Comparison of ENCODE assay signal across 9 cellular contexts in the genomic region with DNA sequence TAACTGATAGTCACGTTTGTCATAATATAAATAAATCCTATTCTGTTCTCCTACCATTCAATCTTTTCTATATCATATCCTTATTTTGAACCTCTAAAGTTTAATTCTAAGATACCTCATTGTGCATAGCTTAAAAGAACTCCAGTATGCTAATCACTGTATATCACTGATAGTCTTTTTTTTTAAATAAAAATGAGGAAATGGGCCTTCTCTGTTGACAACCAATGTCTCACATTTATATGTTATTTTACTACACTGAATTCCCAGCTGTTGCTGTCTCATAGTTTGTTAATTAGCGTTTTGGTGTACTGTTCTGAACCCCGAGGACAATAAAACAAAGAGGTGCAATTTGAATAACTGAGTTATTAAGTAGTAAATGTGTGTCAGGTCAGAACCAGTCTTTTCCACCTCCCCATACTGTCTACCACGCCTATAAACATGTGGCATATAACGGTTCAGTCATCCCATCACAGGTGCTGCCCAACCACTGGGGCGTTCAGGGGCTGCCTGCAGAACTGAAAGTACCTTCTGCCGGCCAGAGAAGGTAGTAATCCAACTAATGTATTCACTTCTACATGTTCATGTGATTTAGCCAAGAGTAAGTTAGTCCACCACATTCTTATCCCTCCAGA. TPM values are rescaled to one million over a fixed set of nuclear protein-coding genes. Genes with fewer than 3 reads are reported as not detected.
DNase-seq lines count a peak whose midpoint lies in the region; ATAC-seq lines count a peak whose summit lies in the region.
"Had no signal": no experiment of that assay in that cellular context is flagged by ENCODE, and none has a peak within 500 bp of the region (broad histone marks: within the 10 kb centered on the region; RNA-seq: fewer than 3 reads in every experiment).

No MANE protein-coding gene starts in this region.

- H3K27me3 Mint-ChIP-seq in activated T-cell treated with anti-CD3 and anti-CD28 coated beads, Interleukin-2, amount 50 U/mL, for 24 hours, result no peaks in the 10 kb centered on the region
- no peaks in the 10 kb centered on the region for H3K27me3 Mint-ChIP-seq in IgD-negative memory B cell
- H3K27me3 Mint-ChIP-seq in stimulated activated naive B cell treated with anti-CD40 and anti-IgM and Interleukin-4, amounts not matched to agents 10 μg/mL and 1 μg/mL and 100 μg/mL, for 72 hours, result no peaks in the 10 kb centered on the region

- H3K9me3 Mint-ChIP-seq in activated T-cell treated with anti-CD3 and anti-CD28 coated beads, Interleukin-2, amount 50 U/mL, for 24 hours, result no peaks in the 10 kb centered on the region
- H3K9me3 Mint-ChIP-seq in IgD-negative memory B cell, result no peaks in the 10 kb centered on the region
- H3K9me3 Mint-ChIP-seq in stimulated activated naive B cell treated with anti-CD40 and anti-IgM and Interleukin-4, amounts not matched to agents 10 μg/mL and 1 μg/mL and 100 μg/mL, for 72 hours, result no peaks in the 10 kb centered on the region

- H3K4me3 Mint-ChIP-seq in activated T-cell treated with anti-CD3 and anti-CD28 coated beads, Interleukin-2, amount 50 U/mL, for 24 hours, result no peak overlapping the region
- peak overlapping the region in 3 of 4 donors; percentile 21 to 83 (median 45) for H3K4me3 Mint-ChIP-seq in IgD-negative memory B cell
- peak overlapping the region; percentile 30 to 70 for H3K4me3 Mint-ChIP-seq in stimulated activated naive B cell treated with anti-CD40 and anti-IgM and Interleukin-4, amounts not matched to agents 10 μg/mL and 1 μg/mL and 100 μg/mL, for 72 hours

- peak overlapping the region; percentile 63 for H3K27ac Mint-ChIP-seq in activated T-cell treated with anti-CD3 and anti-CD28 coated beads, Interleukin-2, amount 50 U/mL, for 24 hours
- H3K27ac Mint-ChIP-seq in IgD-negative memory B cell, result peak overlapping the region; percentile 89 to 97 (median 93)
- peak overlapping the region; percentile 95 for H3K27ac Mint-ChIP-seq in stimulated activated naive B cell treated with anti-CD40 and anti-IgM and Interleukin-4, amounts not matched to agents 10 μg/mL and 1 μg/mL and 100 μg/mL, for 72 hours

- DNase-seq in activated T-cell treated with anti-CD3 and anti-CD28 coated beads, Interleukin-2, amount 50 U/mL, for 24 hours, result no peak
- DNase-seq in activated T-cell treated with anti-CD3 and anti-CD28 coated beads, Interleukin-2, amount 50 U/mL, for 1 hour, result no peak
- DNase-seq in stimulated activated naive B cell treated with anti-CD40 and anti-IgM and Interleukin-4, amounts not matched to agents 10 μg/mL and 1 μg/mL and 100 μg/mL, for 72 hours, result peak; percentile 83
- DNase-seq in cerebellum (ENCODE audit: low spot score), result no peak
- no peak for DNase-seq in middle frontal gyrus (ENCODE audit: extremely low spot score, low spot score)
- DNase-seq in NCI-H526 (lab: John Stamatoyannopoulos, UW), result no peak
- DNase-seq: mesenchymal stem cell had no signal

- H3K4me1 Mint-ChIP-seq in activated T-cell treated with anti-CD3 and anti-CD28 coated beads, Interleukin-2, amount 50 U/mL, for 24 hours (ENCODE audit: low read depth), result peaks cover 62% of the 10 kb centered on the region
- H3K4me1 Mint-ChIP-seq in IgD-negative memory B cell, result peaks cover 27 to 30% (median 27%) of the 10 kb centered on the region in 3 donors
- peaks cover 24 to 42% of the 10 kb centered on the region in 2 donors for H3K4me1 Mint-ChIP-seq in stimulated activated naive B cell treated with anti-CD40 and anti-IgM and Interleukin-4, amounts not matched to agents 10 μg/mL and 1 μg/mL and 100 μg/mL, for 72 hours

- peak; percentile 99 for ATAC-seq in HG02678 (IDR thresholded peaks at IDR 0.05; ENCODE audit: unreplicated experiment)
- ATAC-seq in stimulated activated naive B cell treated with anti-CD40 and anti-IgM and Interleukin-4, amounts not matched to agents 10 μg/mL and 1 μg/mL and 100 μg/mL, for 72 hours (replicated peaks), result peak; percentile 100

- peaks cover 91% of the 10 kb centered on the region for H3K36me3 Mint-ChIP-seq in activated T-cell treated with anti-CD3 and anti-CD28 coated beads, Interleukin-2, amount 50 U/mL, for 24 hours (ENCODE audit: low read depth)
- H3K36me3 Mint-ChIP-seq in IgD-negative memory B cell, result peaks cover 10% of the 10 kb centered on the region
- H3K36me3 Mint-ChIP-seq in stimulated activated naive B cell treated with anti-CD40 and anti-IgM and Interleukin-4, amounts not matched to agents 10 μg/mL and 1 μg/mL and 100 μg/mL, for 72 hours, result peaks cover 10 to 23% of the 10 kb centered on the region in 2 donors

RNA-seq across cellular contexts. Expression of gene CBLB, which starts 14.9 kb away (rescaled TPM):
- polyA plus RNA-seq in IgD-negative memory B cell, result 16.0 TPM
- 68.4 TPM for total RNA-seq in cerebellum
